ENCODE assay signal across 17 cellular contexts in the genomic region with DNA sequence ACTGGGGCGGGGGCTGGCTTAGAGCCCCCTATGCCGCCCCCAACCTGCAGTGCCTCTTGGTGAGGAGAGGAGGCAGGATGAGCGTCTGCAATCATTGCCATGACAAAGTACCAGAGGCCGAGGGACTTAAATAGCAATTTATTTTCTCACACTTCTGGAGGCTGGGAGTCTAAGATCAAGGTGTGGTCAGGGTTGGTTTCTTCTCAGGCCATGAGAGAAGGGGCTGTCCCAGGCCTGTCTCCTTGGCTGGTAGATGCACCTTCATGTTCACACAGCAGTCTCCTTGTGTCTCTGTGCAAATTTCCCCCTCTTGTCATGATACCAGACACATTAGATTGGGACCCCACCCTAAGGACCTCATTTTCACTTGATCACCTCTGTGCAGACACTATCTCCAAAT.
"Had no signal": no experiment of that assay in that cellular context is flagged by ENCODE, and none has a peak within 500 bp of the region (broad histone marks: within the 10 kb centered on the region; RNA-seq: fewer than 3 reads in every experiment).

No MANE protein-coding gene starts in this region.

- H3K27me3 Mint-ChIP-seq: activated naive CD8-positive, alpha-beta T cell had no signal

- H3K27ac ChIP-seq: epithelial cell of prostate, lower lobe of right lung, spleen, tibial artery had no signal

- H3K27ac Mint-ChIP-seq: activated naive CD8-positive, alpha-beta T cell; endodermal cell; T-helper 1 cell treated with Interleukin-12 subunit alpha and Interleukin-12 subunit beta and Interleukin-4 antibody, amounts not matched to agents 30 μg/mL and 1 μg/mL, for 36 hours had no signal

- H3K9me3 Mint-ChIP-seq: endodermal cell; T-helper 1 cell treated with Interleukin-12 subunit alpha and Interleukin-12 subunit beta and Interleukin-4 antibody, amounts not matched to agents 30 μg/mL and 1 μg/mL, for 36 hours had no signal

- H3K4me3 Mint-ChIP-seq: activated naive CD8-positive, alpha-beta T cell; endodermal cell; T-helper 1 cell treated with Interleukin-12 subunit alpha and Interleukin-12 subunit beta and Interleukin-4 antibody, amounts not matched to agents 30 μg/mL and 1 μg/mL, for 36 hours had no signal

- DNase-seq: activated CD4-positive, alpha-beta T cell treated with anti-CD3 and anti-CD28 coated beads, Interleukin-2, amount 50 U/mL, for 4 hours; activated CD4-positive, CD25-positive, alpha-beta regulatory T cell treated with anti-CD3 and anti-CD28 coated beads, Interleukin-2, amount 50 U/mL, for 72 hours; activated gamma-delta T cell treated with Interleukin-2 at 50 U/mL for 16 hours; amniotic stem cell; dorsolateral prefrontal cortex; endodermal cell; foreskin fibroblast; lower lobe of right lung; retina; spleen; stimulated activated CD4-positive, alpha-beta T cell treated with anti-CD3 and anti-CD28 coated beads, Interleukin-4, amount 100 ng/mL, for 4 hours; stimulated activated naive CD4-positive, alpha-beta T cell; substantia nigra; tibial artery had no signal

- ATAC-seq: lower lobe of right lung had no signal
